ENCODE assay signal across 27 cellular contexts in genomic region chr16:26334218-26335111, GRCh38.
A peak's percentile ranks its signal among the peaks of the same experiment; 100 is the strongest.
DNase-seq lines count a peak whose midpoint lies in the region; TF ChIP-seq lines count a peak whose summit lies in the region.
"Had no signal": no experiment of that assay in that cellular context is flagged by ENCODE, and none has a peak within 500 bp of the region (broad histone marks: within the 10 kb centered on the region; RNA-seq: fewer than 3 reads in every experiment).

No MANE protein-coding gene starts in this region.

- DNase-seq in GF-D8 (lab: John Stamatoyannopoulos, UW) (peak; percentile 77), NB4 (ENCODE audit: low read depth) (peak; percentile 83), SKM-1 treated with dmso at 0.1 percent for 144 hours (lab: John Stamatoyannopoulos, UW; ENCODE audit: unreplicated experiment) (peak; percentile 74), HT-29 (ENCODE audit: low spot score) (no peak), SHP77 treated with DMSO at 0.1 percent for 48 hours (lab: John Stamatoyannopoulos, UW) (no peak), ascending aorta (ENCODE audit: low spot score in 2 of 2) (no peak), GM03348 (ENCODE audit: low spot score) (no peak)
- DNase-seq: activated CD4-positive, alpha-beta memory T cell treated with anti-CD3 and anti-CD28 coated beads, Interleukin-2, amount 10 ng/mL, durations not matched to agents 7 days and 5 days; activated CD4-positive, alpha-beta T cell treated with anti-CD3 and anti-CD28 coated beads for 1 hour; colonic mucosa; DMS53; effector memory CD4-positive, alpha-beta T cell; kidney glomerular epithelial cell; mucosa of descending colon; NCI-H1048; NCI-H187 treated with DMSO at 0.1 percent for 48 hours; NCI-H2171 treated with DMSO at 0.1 percent for 48 hours; NCI-H526 treated with DMSO at 0.1 percent for 48 hours; ovary; right cardiac atrium; SHP77; stimulated activated CD4-positive, alpha-beta T cell treated with anti-CD3 and anti-CD28 coated beads, Interleukin-2, amount 100 ng/mL, for 48 hours; trophoblast cell had no signal

- TF ChIP-seq RAD21 in neural cell (conservative IDR thresholded peaks at IDR 0.05), result peak; percentile 58

- no peaks in the 10 kb centered on the region for H3K4me1 ChIP-seq in ascending aorta
- H3K4me1 ChIP-seq: colonic mucosa, HAP-1 had no signal

- H3F3A ChIP-seq in neural cell (ENCODE audit: insufficient read depth, low read length, poor library complexity, severe bottlenecking), result peaks cover 22% of the 10 kb centered on the region

- H3K9me3 ChIP-seq in neural cell (ENCODE audit: low read length) (no peaks in the 10 kb centered on the region), ascending aorta (no peaks in the 10 kb centered on the region)
- H3K9me3 ChIP-seq: colonic mucosa, HAP-1, mucosa of descending colon, ovary had no signal

- H2AFZ ChIP-seq in neural cell (ENCODE audit: low read depth, low read length), result no peak overlapping the region

- intact Hi-C loops in ascending aorta (cut with DNase I), result no loop called here

- H3K79me2 ChIP-seq in neural cell (replicated peaks; ENCODE audit: insufficient read depth, low read length), result no peaks in the 10 kb centered on the region

- peak overlapping the region; percentile 83 for H3K27ac ChIP-seq in neural cell (ENCODE audit: low read length)
- no peak overlapping the region for H3K27ac ChIP-seq in ascending aorta
- H3K27ac ChIP-seq: colonic mucosa, ovary had no signal

- peak; percentile 97 for TF ChIP-seq EP300 in neural cell (conservative IDR thresholded peaks at IDR 0.05; ENCODE audit: poor library complexity, severe bottlenecking)

- H3K9me2 ChIP-seq in neural cell (ENCODE audit: insufficient read depth, low read length), result no peaks in the 10 kb centered on the region

- no peaks in the 10 kb centered on the region for H3K36me3 ChIP-seq in neural cell (ENCODE audit: insufficient read depth, low read length)
- H3K36me3 ChIP-seq in ascending aorta, result no peaks in the 10 kb centered on the region
- H3K36me3 ChIP-seq: colonic mucosa, HAP-1, ovary had no signal

- H3K9ac ChIP-seq in neural cell (ENCODE audit: low read length), result peak overlapping the region; percentile 38

- TF ChIP-seq POLR2A in NB4 (IDR thresholded peaks at IDR 0.05; ENCODE audit: extremely low read depth, insufficient read length), result no peak

- no peaks in the 10 kb centered on the region for H4K20me1 ChIP-seq in neural cell (ENCODE audit: insufficient read depth)

- no peaks in the 10 kb centered on the region for H3K27me3 ChIP-seq in neural cell (ENCODE audit: insufficient read depth, low read depth, low read length)
- no peaks in the 10 kb centered on the region for H3K27me3 ChIP-seq in ascending aorta
- H3K27me3 ChIP-seq: colonic mucosa, ovary had no signal

- no peak overlapping the region for H3K4me3 ChIP-seq in NB4 (ENCODE audit: low read depth, low read length)
- H3K4me3 ChIP-seq in neural cell (ENCODE audit: low read length), result peak overlapping the region; percentile 35
- H3K4me3 ChIP-seq in ascending aorta, result no peak overlapping the region
- H3K4me3 ChIP-seq: colonic mucosa, HAP-1, K562, lung, mucosa of descending colon, ovary had no signal

- TF ChIP-seq CTCF in NB4 (IDR thresholded peaks at IDR 0.05; ENCODE audit: low read depth, low read length), result no peak
- TF ChIP-seq CTCF in neural cell (IDR thresholded peaks at IDR 0.05; ENCODE audit: poor library complexity, severe bottlenecking), result no peak
- TF ChIP-seq CTCF in ascending aorta (IDR thresholded peaks at IDR 0.05), result no peak

- no peak overlapping the region for H3K4me2 ChIP-seq in neural cell (ENCODE audit: low read length)

TF ChIP-seq in neural cell, 6 proteins besides CTCF, POLR2A, EP300 and RAD21:
- TF ChIP-seq MXI1 (conservative IDR thresholded peaks at IDR 0.05; ENCODE audit: poor library complexity, severe bottlenecking) (peak; percentile 33), POLR2AphosphoS5 (IDR thresholded peaks at IDR 0.05) (peak; percentile 84), TAF1 (IDR thresholded peaks at IDR 0.05; ENCODE audit: low read depth) (no peak), SMC3 (conservative IDR thresholded peaks at IDR 0.05; ENCODE audit: poor library complexity) (peak; percentile 44), EZH2 (IDR thresholded peaks at IDR 0.05; ENCODE audit: borderline replicate concordance, insufficient read depth, low read length, poor library complexity, severe bottlenecking) (no peak)
- TF ChIP-seq, protein P1, sequence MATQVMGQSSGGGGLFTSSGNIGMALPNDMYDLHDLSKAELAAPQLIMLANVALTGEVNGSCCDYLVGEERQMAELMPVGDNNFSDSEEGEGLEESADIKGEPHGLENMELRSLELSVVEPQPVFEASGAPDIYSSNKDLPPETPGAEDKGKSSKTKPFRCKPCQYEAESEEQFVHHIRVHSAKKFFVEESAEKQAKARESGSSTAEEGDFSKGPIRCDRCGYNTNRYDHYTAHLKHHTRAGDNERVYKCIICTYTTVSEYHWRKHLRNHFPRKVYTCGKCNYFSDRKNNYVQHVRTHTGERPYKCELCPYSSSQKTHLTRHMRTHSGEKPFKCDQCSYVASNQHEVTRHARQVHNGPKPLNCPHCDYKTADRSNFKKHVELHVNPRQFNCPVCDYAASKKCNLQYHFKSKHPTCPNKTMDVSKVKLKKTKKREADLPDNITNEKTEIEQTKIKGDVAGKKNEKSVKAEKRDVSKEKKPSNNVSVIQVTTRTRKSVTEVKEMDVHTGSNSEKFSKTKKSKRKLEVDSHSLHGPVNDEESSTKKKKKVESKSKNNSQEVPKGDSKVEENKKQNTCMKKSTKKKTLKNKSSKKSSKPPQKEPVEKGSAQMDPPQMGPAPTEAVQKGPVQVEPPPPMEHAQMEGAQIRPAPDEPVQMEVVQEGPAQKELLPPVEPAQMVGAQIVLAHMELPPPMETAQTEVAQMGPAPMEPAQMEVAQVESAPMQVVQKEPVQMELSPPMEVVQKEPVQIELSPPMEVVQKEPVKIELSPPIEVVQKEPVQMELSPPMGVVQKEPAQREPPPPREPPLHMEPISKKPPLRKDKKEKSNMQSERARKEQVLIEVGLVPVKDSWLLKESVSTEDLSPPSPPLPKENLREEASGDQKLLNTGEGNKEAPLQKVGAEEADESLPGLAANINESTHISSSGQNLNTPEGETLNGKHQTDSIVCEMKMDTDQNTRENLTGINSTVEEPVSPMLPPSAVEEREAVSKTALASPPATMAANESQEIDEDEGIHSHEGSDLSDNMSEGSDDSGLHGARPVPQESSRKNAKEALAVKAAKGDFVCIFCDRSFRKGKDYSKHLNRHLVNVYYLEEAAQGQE (IDR thresholded peaks at IDR 0.05; ENCODE audit: borderline replicate concordance), result peak; percentile 87

Comparison
In these comparisons a context has a peak if more than half of its experiments do, and no peak if none do; other contexts are left out.
1. DNase-seq: peak in GF-D8 (single experiment), NB4 (single experiment) and SKM-1 treated with dmso at 0.1 percent for 144 hours (single experiment); none in HT-29 (single experiment), SHP77 treated with DMSO at 0.1 percent for 48 hours (single experiment), ascending aorta (0 of 2) and GM03348 (single experiment).